Comparison of ENCODE assay signal across 20 cellular contexts in genomic region chr2:138279871-138280270, GRCh38.
DNase-seq lines count a peak whose midpoint lies in the region; ATAC-seq, FAIRE-seq and TF ChIP-seq lines count a peak whose summit lies in the region.
"Had no signal": no experiment of that assay in that cellular context is flagged by ENCODE, and none has a peak within 500 bp of the region (broad histone marks: within the 10 kb centered on the region; RNA-seq: fewer than 3 reads in every experiment).

No MANE protein-coding gene starts in this region.

- DNase-seq in mammary epithelial cell (peak; percentile 29), breast epithelium (ENCODE audit: low spot score in 2 of 2) (no peak), M059J (ENCODE audit: low read depth) (peak; percentile 66), keratinocyte (ENCODE audit: low read depth, low spot score) (no peak), NCI-H1436 treated with DMSO at 0.1 percent for 48 hours (lab: John Stamatoyannopoulos, UW) (no peak)
- DNase-seq: CD4-positive, alpha-beta memory T cell; DMS153; DMS79; GOT3; H7; KG1 had no signal

- no peak overlapping the region for H3K9ac ChIP-seq in mammary epithelial cell (ENCODE audit: insufficient read depth, low read length)
- H3K9ac ChIP-seq in keratinocyte (ENCODE audit: control insufficient read depth, extremely low read depth, insufficient read depth, low read length): no peak overlapping the region
- H3K9ac ChIP-seq: BLaER1 had no signal

- ATAC-seq in GM21529 (IDR thresholded peaks at IDR 0.05; ENCODE audit: unreplicated experiment) (no peak), GM18502 (IDR thresholded peaks at IDR 0.05; ENCODE audit: poor library complexity, unreplicated experiment) (no peak)
- ATAC-seq: A549, HCT116 had no signal

- H3K79me2 ChIP-seq in mammary epithelial cell (ENCODE audit: insufficient read depth, low read length) (no peaks in the 10 kb centered on the region), keratinocyte (ENCODE audit: control insufficient read depth, insufficient read depth, low read length) (no peaks in the 10 kb centered on the region)

- TF ChIP-seq POLR2A in breast epithelium (IDR thresholded peaks at IDR 0.05): no peak

- intact Hi-C loops in mammary epithelial cell (cut with micrococcal nuclease) (no loop called here), breast epithelium (cut with DNase I; ENCODE audit: low total_unique reads) (no loop called here)

- FAIRE-seq in keratinocyte (lab: Jason Lieb, UNC): peak; percentile 71
- FAIRE-seq: A549, G401.6, GM12891, GM18507 had no signal

- H3K4me3 ChIP-seq in mammary epithelial cell (replicated peaks in 1 of 3; ENCODE audit: insufficient read depth in 1 of 3, low read depth in 2 of 3, low read length in 3 of 3) (no peak overlapping the region), breast epithelium (no peak overlapping the region), keratinocyte (ENCODE audit: control insufficient read depth in 2 of 3, extremely low read depth in 1 of 3, insufficient read depth in 2 of 3, low read depth in 1 of 3, low read length in 3 of 3) (no peak overlapping the region)
- H3K4me3 ChIP-seq: A549, BLaER1 had no signal

- no peaks in the 10 kb centered on the region for H3K36me3 ChIP-seq in mammary epithelial cell (ENCODE audit: insufficient read depth, low read length)
- no peaks in the 10 kb centered on the region for H3K36me3 ChIP-seq in breast epithelium
- H3K36me3 ChIP-seq in keratinocyte (ENCODE audit: control insufficient read depth in 2 of 2, extremely low read depth in 1 of 2, insufficient read depth in 2 of 2, low read length in 2 of 2): no peaks in the 10 kb centered on the region
- H3K36me3 ChIP-seq: BLaER1 had no signal

- H3K27ac ChIP-seq in mammary epithelial cell (ENCODE audit: insufficient read depth, low read depth, low read length): no peak overlapping the region
- H3K27ac ChIP-seq in breast epithelium: no peak overlapping the region
- no peak overlapping the region for H3K27ac ChIP-seq in keratinocyte (ENCODE audit: control insufficient read depth, insufficient read depth, low read length)
- H3K27ac ChIP-seq: 22Rv1, A549, BLaER1 had no signal

- BruUV-seq in mammary epithelial cell (replicated peaks; lab: Mats Ljungman, UMichigan): no TSS peak

- no peak overlapping the region for H2AFZ ChIP-seq in mammary epithelial cell (ENCODE audit: low read depth, low read length)
- H2AFZ ChIP-seq in keratinocyte (ENCODE audit: control insufficient read depth, low read length): no peak overlapping the region

- H3K4me1 ChIP-seq in mammary epithelial cell (ENCODE audit: insufficient read depth, low read length) (peaks cover 8% of the 10 kb centered on the region), breast epithelium (no peaks in the 10 kb centered on the region), keratinocyte (ENCODE audit: control insufficient read depth, extremely low read depth, insufficient read depth, low read length) (peaks cover 17% of the 10 kb centered on the region)
- H3K4me1 ChIP-seq: BLaER1 had no signal

- no peaks in the 10 kb centered on the region for H3K9me3 ChIP-seq in mammary epithelial cell (replicated peaks; ENCODE audit: insufficient read depth, low read length)
- H3K9me3 ChIP-seq in breast epithelium: no peaks in the 10 kb centered on the region
- H3K9me3 ChIP-seq in keratinocyte (ENCODE audit: control insufficient read depth, low read depth, low read length): no peaks in the 10 kb centered on the region
- H3K9me3 ChIP-seq: A549, BLaER1 had no signal

- no peaks in the 10 kb centered on the region for H3K27me3 ChIP-seq in mammary epithelial cell (ENCODE audit: insufficient read depth, low read length)
- no peaks in the 10 kb centered on the region for H3K27me3 ChIP-seq in breast epithelium
- H3K27me3 ChIP-seq in keratinocyte (ENCODE audit: control insufficient read depth, extremely low read depth, insufficient read depth, low read length): no peaks in the 10 kb centered on the region
- H3K27me3 ChIP-seq: BLaER1 had no signal

- TF ChIP-seq CTCF in mammary epithelial cell (conservative IDR thresholded peaks at IDR 0.05 in 1 of 2, IDR thresholded peaks at IDR 0.05 in 1 of 2; ENCODE audit: extremely low read depth in 1 of 2, insufficient read depth in 1 of 2, low read depth in 1 of 2, low read length in 2 of 2) (no peak), breast epithelium (IDR thresholded peaks at IDR 0.05) (no peak), keratinocyte (optimal IDR thresholded peaks at IDR 0.05 in 1 of 3, IDR thresholded peaks at IDR 0.05 in 1 of 3, conservative IDR thresholded peaks at IDR 0.05 in 1 of 3; ENCODE audit: extremely low read depth in 1 of 3, insufficient read depth in 2 of 3, low read length in 3 of 3) (no peak)

- H3K9me1 ChIP-seq in keratinocyte (ENCODE audit: control insufficient read depth, extremely low read depth, insufficient read depth, low read length): no peaks in the 10 kb centered on the region

- dilution Hi-C loops in mammary epithelial cell (cut with HindIII; ENCODE audit: low sequenced_read_pairs): no loop called here
- dilution Hi-C loops in keratinocyte (cut with MboI; ENCODE audit: extremely low pct_ligation_motif_present, low sequenced_read_pairs): no loop called here

- H4K20me1 ChIP-seq in mammary epithelial cell (ENCODE audit: insufficient read depth, low read length): no peaks in the 10 kb centered on the region
- no peaks in the 10 kb centered on the region for H4K20me1 ChIP-seq in keratinocyte (ENCODE audit: control insufficient read depth, extremely low read depth, insufficient read depth, low read length)
- H4K20me1 ChIP-seq: BLaER1 had no signal

- in situ Hi-C loops in mammary epithelial cell (cut with MboI; ENCODE audit: low sequenced_read_pairs in 2 of 2): no loop called here

- no peak overlapping the region for H3K4me2 ChIP-seq in mammary epithelial cell (ENCODE audit: insufficient read depth, low read depth, low read length)
- H3K4me2 ChIP-seq in keratinocyte (ENCODE audit: control insufficient read depth, extremely low read depth, insufficient read depth, low read depth, low read length): no peak overlapping the region
- H3K4me2 ChIP-seq: A549, BLaER1 had no signal

- CTCF ChIA-PET in mammary epithelial cell (lab: Charles Lee; ENCODE audit: low non-redundant PET): no interaction called here

Comparison
In these comparisons a context has a peak if more than half of its experiments do, and no peak if none do; other contexts are left out.
1. DNase-seq: peak in mammary epithelial cell (single experiment) and M059J (single experiment); none in breast epithelium (0 of 2), keratinocyte (single experiment) and NCI-H1436 treated with DMSO at 0.1 percent for 48 hours (single experiment).